In the genomic region with DNA sequence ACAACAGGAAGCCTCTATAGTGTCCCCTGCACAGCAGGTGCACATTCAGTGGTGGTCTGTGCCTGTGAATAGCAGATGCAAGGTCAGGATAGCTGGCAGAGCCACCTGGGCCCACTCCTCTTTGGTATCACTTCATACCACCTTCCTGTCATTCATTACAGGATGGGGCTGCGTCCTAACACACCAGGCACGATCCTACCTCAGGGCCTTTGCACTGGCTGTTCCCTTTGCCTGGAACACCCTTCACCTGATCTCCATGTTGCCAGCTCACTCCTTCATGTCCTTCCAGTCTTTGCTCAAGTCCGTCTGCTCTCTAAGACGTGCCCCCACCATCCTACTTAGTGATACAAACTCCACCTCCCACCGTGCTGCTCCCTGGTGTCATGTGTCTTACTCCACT, we compare ENCODE assay signal across 18 cellular contexts. TPM values are rescaled to one million over a fixed set of nuclear protein-coding genes. Genes with fewer than 3 reads are reported as not detected.
"Had no signal": no experiment of that assay in that cellular context is flagged by ENCODE, and none has a peak within 500 bp of the region (broad histone marks: within the 10 kb centered on the region; RNA-seq: fewer than 3 reads in every experiment).

No MANE protein-coding gene starts in this region.

- H3K27ac Mint-ChIP-seq: activated B cell treated with CpG ODN at 0.5 μM for 24 hours; activated CD4-positive, alpha-beta T cell treated with anti-CD3 and anti-CD28 coated beads, Interleukin-2, amount 10 ng/mL, durations not matched to agents 24 days and 14 days; nephron progenitor cell; stimulated activated naive B cell treated with anti-CD40 and anti-IgM and Interleukin-4, amounts not matched to agents 10 μg/mL and 1 μg/mL and 100 μg/mL, for 72 hours had no signal

- H3K27me3 Mint-ChIP-seq: activated B cell treated with CpG ODN at 0.5 μM for 24 hours; activated CD4-positive, alpha-beta T cell treated with anti-CD3 and anti-CD28 coated beads, Interleukin-2, amount 10 ng/mL, durations not matched to agents 24 days and 14 days; stimulated activated naive B cell treated with anti-CD40 and anti-IgM and Interleukin-4, amounts not matched to agents 10 μg/mL and 1 μg/mL and 100 μg/mL, for 72 hours had no signal

- H3K9me3 Mint-ChIP-seq: activated B cell treated with CpG ODN at 0.5 μM for 24 hours; activated CD4-positive, alpha-beta T cell treated with anti-CD3 and anti-CD28 coated beads, Interleukin-2, amount 10 ng/mL, durations not matched to agents 24 days and 14 days; activated naive CD4-positive, alpha-beta T cell treated with anti-CD3 and anti-CD28 coated beads for 36 hours; nephron progenitor cell; stimulated activated naive B cell treated with anti-CD40 and anti-IgM and Interleukin-4, amounts not matched to agents 10 μg/mL and 1 μg/mL and 100 μg/mL, for 72 hours had no signal

- H3K27ac ChIP-seq: hepatocyte, spleen, thoracic aorta, upper lobe of left lung had no signal

- H3K27me3 ChIP-seq: hepatocyte had no signal

- ATAC-seq: left cardiac atrium; stimulated activated naive B cell treated with anti-CD40 and anti-IgM and Interleukin-4, amounts not matched to agents 10 μg/mL and 1 μg/mL and 100 μg/mL, for 72 hours had no signal

- H2AFZ ChIP-seq: hepatocyte had no signal

- H3K4me3 Mint-ChIP-seq: activated B cell treated with CpG ODN at 0.5 μM for 24 hours; activated CD4-positive, alpha-beta T cell treated with anti-CD3 and anti-CD28 coated beads, Interleukin-2, amount 10 ng/mL, durations not matched to agents 24 days and 14 days; activated naive CD4-positive, alpha-beta T cell treated with anti-CD3 and anti-CD28 coated beads for 36 hours; nephron progenitor cell; stimulated activated naive B cell treated with anti-CD40 and anti-IgM and Interleukin-4, amounts not matched to agents 10 μg/mL and 1 μg/mL and 100 μg/mL, for 72 hours had no signal

- DNase-seq: activated B cell treated with CpG ODN at 0.5 μM for 24 hours; activated CD4-positive, alpha-beta T cell treated with anti-CD3 and anti-CD28 coated beads, Interleukin-2, amount 10 ng/mL, durations not matched to agents 24 days and 14 days; activated CD8-positive, alpha-beta memory T cell treated with anti-CD3 and anti-CD28 coated beads for 24 hours; activated naive CD4-positive, alpha-beta T cell treated with anti-CD3 and anti-CD28 coated beads for 36 hours; aorta; effector CD8-positive, alpha-beta T cell; left cardiac atrium; nephron progenitor cell; occipital lobe; retina; spleen; stimulated activated CD4-positive, alpha-beta T cell treated with anti-CD3 and anti-CD28 coated beads, Interleukin-4, amount 100 ng/mL, for 4 hours; stimulated activated naive B cell treated with anti-CD40 and anti-IgM and Interleukin-4, amounts not matched to agents 10 μg/mL and 1 μg/mL and 100 μg/mL, for 72 hours; SW 1271; T-helper 9 cell; upper lobe of left lung had no signal

- H3K9me3 ChIP-seq: spleen, thoracic aorta, upper lobe of left lung had no signal

- H3K4me2 ChIP-seq: hepatocyte had no signal

- H3K79me2 ChIP-seq: hepatocyte had no signal

- H3K4me3 ChIP-seq: hepatocyte, spleen, thoracic aorta, upper lobe of left lung had no signal

RNA-seq across cellular contexts. Expression of gene PBX4, which starts 14.2 kb away (rescaled TPM):
- total RNA-seq: thoracic aorta had no signal
